19 cellular contexts compared by ENCODE assay signal in the genomic region with DNA sequence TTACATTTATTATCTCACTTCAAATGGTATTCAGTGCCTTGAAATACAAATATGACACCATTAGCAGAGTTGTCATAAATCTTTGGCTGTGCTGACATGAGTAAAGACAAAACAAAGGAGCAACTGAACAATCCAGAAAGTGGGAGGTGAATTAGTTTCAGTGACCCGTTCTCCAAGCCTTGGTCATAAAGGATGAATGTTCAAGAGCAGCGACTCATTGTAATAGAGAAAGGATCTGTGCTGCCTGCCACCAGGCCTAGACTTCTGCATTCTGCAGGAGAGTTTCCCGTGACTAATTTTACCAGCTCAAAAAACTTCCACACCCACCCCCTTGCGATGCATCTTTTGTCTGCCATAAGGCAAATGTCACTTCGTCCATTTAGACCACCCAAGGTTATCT. TPM values are rescaled to one million over a fixed set of nuclear protein-coding genes. Genes with fewer than 3 reads are reported as not detected.
A peak's percentile ranks its signal among the peaks of the same experiment; 100 is the strongest.
DNase-seq lines count a peak whose midpoint lies in the region; ATAC-seq, FAIRE-seq and TF ChIP-seq lines count a peak whose summit lies in the region.
"Had no signal": no experiment of that assay in that cellular context is flagged by ENCODE, and none has a peak within 500 bp of the region (broad histone marks: within the 10 kb centered on the region; RNA-seq: fewer than 3 reads in every experiment).

No MANE protein-coding gene starts in this region.

- no peak overlapping the region for H3K27ac ChIP-seq in foreskin keratinocyte
- H3K27ac ChIP-seq: epithelial cell of prostate, RWPE1 had no signal

- FAIRE-seq in H54 (lab: Jason Lieb, UNC) = peak; percentile 57
- FAIRE-seq: colon, H1, small intestine had no signal

- no peaks in the 10 kb centered on the region for H3K4me1 ChIP-seq in foreskin keratinocyte

- no peak for TF ChIP-seq POLR2A in H54 (IDR thresholded peaks at IDR 0.05; ENCODE audit: low read depth, low read length)

- peak; percentile 43 for ATAC-seq in foreskin keratinocyte
- ATAC-seq: naive thymus-derived CD8-positive, alpha-beta T cell had no signal

- TF ChIP-seq CTCF in foreskin keratinocyte (conservative IDR thresholded peaks at IDR 0.05) = no peak

- H3K27me3 ChIP-seq in foreskin keratinocyte = no peaks in the 10 kb centered on the region

- peak; percentile 68 for DNase-seq in DMS153 treated with DMSO at 0.1 percent for 48 hours (lab: John Stamatoyannopoulos, UW; ENCODE audit: unreplicated experiment)
- DNase-seq in H54 (ENCODE audit: insufficient read length, low spot score) = no peak
- DNase-seq in NCI-H774 (lab: John Stamatoyannopoulos, UW) = peak; percentile 37
- DNase-seq in foreskin keratinocyte = peak in 1 of 2 donors; percentile 19
- DNase-seq in NCI-H82 (lab: John Stamatoyannopoulos, UW) = no peak
- no peak for DNase-seq in superior temporal gyrus (ENCODE audit: extremely low spot score)
- DNase-seq in NCI-H2227 treated with DMSO at 0.1 percent for 48 hours (lab: John Stamatoyannopoulos, UW) = no peak
- DNase-seq in GOT3 (lab: John Stamatoyannopoulos, UW) = no peak
- DNase-seq: activated T-cell treated with anti-CD3 and anti-CD28 coated beads, Interleukin-2, amount 50 U/mL, for 48 hours; EL; KBM-7; naive thymus-derived CD8-positive, alpha-beta T cell; posterior cingulate gyrus; small intestine; stimulated activated CD4-positive, alpha-beta T cell treated with anti-CD3 and anti-CD28 coated beads, Interleukin-4, amount 100 ng/mL, for 4 hours had no signal

RNA-seq across cellular contexts. Expression of a gene that starts 28.8 kb away (rescaled TPM):
- 0.95 and 1.0 TPM in 2 replicates for total RNA-seq in foreskin keratinocyte
- polyA plus RNA-seq in foreskin keratinocyte = 0.60 and 0.66 TPM in 2 replicates
- total RNA-seq: H1; naive thymus-derived CD8-positive, alpha-beta T cell had no signal
- polyA plus RNA-seq: H1; naive thymus-derived CD8-positive, alpha-beta T cell had no signal

Comparison
In these comparisons a context has a peak if more than half of its experiments do, and no peak if none do; other contexts are left out.
1. DNase-seq: peak in DMS153 treated with DMSO at 0.1 percent for 48 hours (single experiment) and NCI-H774 (single experiment); none in H54 (single experiment), NCI-H82 (single experiment), superior temporal gyrus (single experiment), NCI-H2227 treated with DMSO at 0.1 percent for 48 hours (single experiment) and GOT3 (single experiment).